In the genomic region with DNA sequence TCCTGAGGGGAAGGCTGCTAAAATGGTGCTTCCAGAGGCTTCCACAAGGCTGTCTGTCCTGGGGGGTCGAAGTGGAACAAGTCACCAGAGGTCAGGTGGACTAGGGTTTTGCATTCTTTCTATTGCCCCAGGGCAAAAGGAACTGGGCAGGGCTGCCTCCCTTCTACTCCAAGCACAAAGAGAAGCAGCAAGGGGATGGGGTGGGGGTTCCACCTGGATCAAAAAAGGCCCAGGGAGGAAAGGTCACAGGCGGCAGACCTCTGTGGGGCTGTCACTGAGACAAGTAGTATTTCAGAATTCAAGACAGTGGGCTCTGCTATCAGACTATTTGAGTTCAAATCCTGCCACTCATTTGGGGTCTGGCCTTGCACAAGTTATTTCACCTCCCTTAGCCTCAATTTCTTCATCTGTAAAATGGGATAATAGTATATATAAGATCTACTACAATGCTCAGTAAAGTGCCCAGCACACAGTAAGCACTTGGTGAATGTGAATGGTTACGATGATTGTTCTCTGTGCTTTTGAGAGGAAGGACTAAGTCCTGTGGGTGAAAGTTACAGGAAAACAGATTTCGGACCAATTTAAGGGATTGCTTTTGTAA, we compare ENCODE assay signal across 2 cellular contexts.
TF ChIP-seq lines count a peak whose summit lies in the region.

No MANE protein-coding gene starts in this region.

TF ChIP-seq in SK-N-SH, 30 proteins besides CTCF, POLR2A, EP300 and RAD21 (continued from another document):
- TF ChIP-seq, protein P1, sequence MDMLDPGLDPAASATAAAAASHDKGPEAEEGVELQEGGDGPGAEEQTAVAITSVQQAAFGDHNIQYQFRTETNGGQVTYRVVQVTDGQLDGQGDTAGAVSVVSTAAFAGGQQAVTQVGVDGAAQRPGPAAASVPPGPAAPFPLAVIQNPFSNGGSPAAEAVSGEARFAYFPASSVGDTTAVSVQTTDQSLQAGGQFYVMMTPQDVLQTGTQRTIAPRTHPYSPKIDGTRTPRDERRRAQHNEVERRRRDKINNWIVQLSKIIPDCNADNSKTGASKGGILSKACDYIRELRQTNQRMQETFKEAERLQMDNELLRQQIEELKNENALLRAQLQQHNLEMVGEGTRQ (IDR thresholded peaks at IDR 0.05; ENCODE audit: borderline replicate concordance, low read depth, low read length): no peak
- no peak for TF ChIP-seq NFIC (IDR thresholded peaks at IDR 0.05; ENCODE audit: borderline replicate concordance)
- TF ChIP-seq MEF2A (IDR thresholded peaks at IDR 0.05; ENCODE audit: borderline replicate concordance, low read depth): no peak
- TF ChIP-seq POLR2AphosphoS5 (IDR thresholded peaks at IDR 0.05; ENCODE audit: low read depth, low read length): no peak

TF ChIP-seq in SK-N-SH treated with all-trans-retinoic acid at 6 μM for 48 hours, 23 proteins besides CTCF, POLR2A, EP300 and RAD21:
- TF ChIP-seq, protein P2, sequence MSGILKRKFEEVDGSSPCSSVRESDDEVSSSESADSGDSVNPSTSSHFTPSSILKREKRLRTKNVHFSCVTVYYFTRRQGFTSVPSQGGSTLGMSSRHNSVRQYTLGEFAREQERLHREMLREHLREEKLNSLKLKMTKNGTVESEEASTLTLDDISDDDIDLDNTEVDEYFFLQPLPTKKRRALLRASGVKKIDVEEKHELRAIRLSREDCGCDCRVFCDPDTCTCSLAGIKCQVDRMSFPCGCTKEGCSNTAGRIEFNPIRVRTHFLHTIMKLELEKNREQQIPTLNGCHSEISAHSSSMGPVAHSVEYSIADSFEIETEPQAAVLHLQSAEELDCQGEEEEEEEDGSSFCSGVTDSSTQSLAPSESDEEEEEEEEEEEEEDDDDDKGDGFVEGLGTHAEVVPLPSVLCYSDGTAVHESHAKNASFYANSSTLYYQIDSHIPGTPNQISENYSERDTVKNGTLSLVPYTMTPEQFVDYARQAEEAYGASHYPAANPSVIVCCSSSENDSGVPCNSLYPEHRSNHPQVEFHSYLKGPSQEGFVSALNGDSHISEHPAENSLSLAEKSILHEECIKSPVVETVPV (CRISPR knock-in tag; IDR thresholded peaks at IDR 0.05): no peak
- TF ChIP-seq ARNTL (CRISPR knock-in tag; IDR thresholded peaks at IDR 0.05; ENCODE audit: borderline replicate concordance, low read depth): no peak
- TF ChIP-seq BACH2 (CRISPR knock-in tag; IDR thresholded peaks at IDR 0.05; ENCODE audit: borderline replicate concordance): no peak
- TF ChIP-seq RARB (CRISPR knock-in tag; IDR thresholded peaks at IDR 0.05): no peak
- TF ChIP-seq ZNF565 (CRISPR knock-in tag; conservative IDR thresholded peaks at IDR 0.05; ENCODE audit: low read depth): no peak
- TF ChIP-seq GLIS3 (CRISPR knock-in tag; IDR thresholded peaks at IDR 0.05): no peak
- TF ChIP-seq ZNF70 (CRISPR knock-in tag; IDR thresholded peaks at IDR 0.05): no peak
- no peak for TF ChIP-seq TCF4 (CRISPR knock-in tag; IDR thresholded peaks at IDR 0.05; ENCODE audit: borderline replicate concordance)
- no peak for TF ChIP-seq ZFP3 (CRISPR knock-in tag; IDR thresholded peaks at IDR 0.05)
- TF ChIP-seq, protein P3, sequence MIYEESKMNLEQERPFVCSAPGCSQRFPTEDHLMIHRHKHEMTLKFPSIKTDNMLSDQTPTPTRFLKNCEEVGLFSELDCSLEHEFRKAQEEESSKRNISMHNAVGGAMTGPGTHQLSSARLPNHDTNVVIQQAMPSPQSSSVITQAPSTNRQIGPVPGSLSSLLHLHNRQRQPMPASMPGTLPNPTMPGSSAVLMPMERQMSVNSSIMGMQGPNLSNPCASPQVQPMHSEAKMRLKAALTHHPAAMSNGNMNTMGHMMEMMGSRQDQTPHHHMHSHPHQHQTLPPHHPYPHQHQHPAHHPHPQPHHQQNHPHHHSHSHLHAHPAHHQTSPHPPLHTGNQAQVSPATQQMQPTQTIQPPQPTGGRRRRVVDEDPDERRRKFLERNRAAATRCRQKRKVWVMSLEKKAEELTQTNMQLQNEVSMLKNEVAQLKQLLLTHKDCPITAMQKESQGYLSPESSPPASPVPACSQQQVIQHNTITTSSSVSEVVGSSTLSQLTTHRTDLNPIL (CRISPR knock-in tag; IDR thresholded peaks at IDR 0.05; ENCODE audit: low read depth): no peak
- TF ChIP-seq SNAI2 (CRISPR knock-in tag; IDR thresholded peaks at IDR 0.05): no peak
- TF ChIP-seq, protein P4, sequence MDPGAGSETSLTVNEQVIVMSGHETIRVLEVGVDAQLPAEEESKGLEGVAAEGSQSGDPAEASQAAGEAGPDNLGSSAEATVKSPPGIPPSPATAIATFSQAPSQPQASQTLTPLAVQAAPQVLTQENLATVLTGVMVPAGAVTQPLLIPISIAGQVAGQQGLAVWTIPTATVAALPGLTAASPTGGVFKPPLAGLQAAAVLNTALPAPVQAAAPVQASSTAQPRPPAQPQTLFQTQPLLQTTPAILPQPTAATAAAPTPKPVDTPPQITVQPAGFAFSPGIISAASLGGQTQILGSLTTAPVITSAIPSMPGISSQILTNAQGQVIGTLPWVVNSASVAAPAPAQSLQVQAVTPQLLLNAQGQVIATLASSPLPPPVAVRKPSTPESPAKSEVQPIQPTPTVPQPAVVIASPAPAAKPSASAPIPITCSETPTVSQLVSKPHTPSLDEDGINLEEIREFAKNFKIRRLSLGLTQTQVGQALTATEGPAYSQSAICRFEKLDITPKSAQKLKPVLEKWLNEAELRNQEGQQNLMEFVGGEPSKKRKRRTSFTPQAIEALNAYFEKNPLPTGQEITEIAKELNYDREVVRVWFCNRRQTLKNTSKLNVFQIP (CRISPR knock-in tag; IDR thresholded peaks at IDR 0.05; ENCODE audit: borderline replicate concordance, low read depth): no peak
- no peak for TF ChIP-seq ZC3H10 (CRISPR knock-in tag; IDR thresholded peaks at IDR 0.05)
- TF ChIP-seq ZFP30 (CRISPR knock-in tag; IDR thresholded peaks at IDR 0.05): no peak
- TF ChIP-seq ZNF8 (CRISPR knock-in tag; IDR thresholded peaks at IDR 0.05): no peak
- TF ChIP-seq TOX (CRISPR knock-in tag; IDR thresholded peaks at IDR 0.05; ENCODE audit: borderline replicate concordance): no peak
TF ChIP-seq in SK-N-SH treated with all-trans-retinoic acid at 6 μM for 48 hours: peak in this region for 0.
